ENCODE assay signal across 8 cellular contexts in genomic region chr19:40530091-40530901, GRCh38. TPM values are rescaled to one million over a fixed set of nuclear protein-coding genes. Genes with fewer than 3 reads are reported as not detected.
DNase-seq lines count a peak whose midpoint lies in the region; ATAC-seq and TF ChIP-seq lines count a peak whose summit lies in the region.

No MANE protein-coding gene starts in this region.

- ATAC-seq in Panc1 (peak; percentile 47), GM19324 (IDR thresholded peaks at IDR 0.05; ENCODE audit: low FRiP score, unreplicated experiment) (no peak), GM21360 (IDR thresholded peaks at IDR 0.05; ENCODE audit: unreplicated experiment) (no peak)

- intact Hi-C loops in Panc1 (cut with micrococcal nuclease; ENCODE audit: unreplicated experiment): no loop called here

- H3K9me3 ChIP-seq in Panc1 (ENCODE audit: control insufficient read depth, insufficient read depth, low read depth, low read length) (no peaks in the 10 kb centered on the region), osteoblast (ENCODE audit: low read depth, low read length) (no peaks in the 10 kb centered on the region)

- TF ChIP-seq CTCF in Panc1 (IDR thresholded peaks at IDR 0.05) (peak; percentile 78), osteoblast (IDR thresholded peaks at IDR 0.05; ENCODE audit: extremely low read depth, low read depth, low read length) (no peak)

- POLR2A ChIA-PET in Panc1 (lab: Charles Lee): no interaction called here

- H3K4me3 ChIP-seq in Panc1 (ENCODE audit: low read depth in 2 of 2, low read length in 2 of 2): peak overlapping the region; percentile 5 to 40; a peak in 1 of 4 replicates
- H3K4me3 ChIP-seq in osteoblast (ENCODE audit: insufficient read depth, low read length): no peak overlapping the region

- no peaks in the 10 kb centered on the region for H3K79me2 ChIP-seq in osteoblast (ENCODE audit: insufficient read depth, low read length)

- H2AFZ ChIP-seq in osteoblast (ENCODE audit: low read length): no peak overlapping the region

- CTCF ChIA-PET in Panc1 (lab: Charles Lee): no interaction called here

- H3K27ac ChIP-seq in Panc1 (ENCODE audit: low read length): no peak overlapping the region
- peak overlapping the region; percentile 84 for H3K27ac ChIP-seq in cingulate gyrus (ENCODE audit: low read depth, low read length)
- H3K27ac ChIP-seq in osteoblast (ENCODE audit: low read depth, low read length): no peak overlapping the region

- H3K27me3 ChIP-seq in Panc1 (ENCODE audit: control insufficient read depth, insufficient read depth, low read length) (no peaks in the 10 kb centered on the region), osteoblast (ENCODE audit: insufficient read depth, low read length) (peaks cover 15% of the 10 kb centered on the region)

- no peaks in the 10 kb centered on the region for H3K36me3 ChIP-seq in Panc1 (ENCODE audit: control insufficient read depth, insufficient read depth, low read length)
- no peaks in the 10 kb centered on the region for H3K36me3 ChIP-seq in osteoblast (ENCODE audit: insufficient read depth, low read length)

- in situ Hi-C loops in Panc1 (cut with HindIII; ENCODE audit: low pct_unique_long_range_greater_than_20kb, low sequenced_read_pairs): no loop called here

- H3K4me1 ChIP-seq in Panc1 (ENCODE audit: control insufficient read depth, insufficient read depth, low read length): peaks cover 8% of the 10 kb centered on the region
- H3K4me1 ChIP-seq in osteoblast (ENCODE audit: insufficient read depth, low read length): peaks cover 6% of the 10 kb centered on the region

- H4K20me1 ChIP-seq in osteoblast (ENCODE audit: insufficient read depth, low read length): no peaks in the 10 kb centered on the region

- DNase-seq in activated effector memory CD4-positive, alpha-beta T cell treated with anti-CD3 and anti-CD28 coated beads, Interleukin-2, amount 50 U/mL, for 16 hours: peak; percentile 72
- DNase-seq in activated effector memory CD4-positive, alpha-beta T cell treated with Interleukin-2 at 50 U/mL for 16 hours: no peak
- DNase-seq in Panc1 (ENCODE audit: low read depth, low spot score): no peak
- peak; percentile 91 for DNase-seq in osteoblast (ENCODE audit: insufficient read length, low spot score, missing footprints)
- no peak for DNase-seq in amniotic stem cell (lab: John Stamatoyannopoulos, UW)

- H3K4me2 ChIP-seq in osteoblast (ENCODE audit: insufficient read depth, low read length): no peak overlapping the region

- no TSS peak for BruUV-seq in Panc1 (replicated peaks; lab: Mats Ljungman, UMichigan)

RNA-seq across cellular contexts. Expression of gene SHKBP1, which starts 46.4 kb away (rescaled TPM):
- total RNA-seq in Panc1 (2021; ENCODE audit: unreplicated experiment) (55.9 TPM), osteoblast (16.3 and 18.9 TPM in 2 replicates)
- polyA plus RNA-seq in Panc1 (2012; ENCODE audit: insufficient read length): 102 TPM

Comparison
In these comparisons a context has a peak if more than half of its experiments do, and no peak if none do; other contexts are left out.
1. DNase-seq: peak in activated effector memory CD4-positive, alpha-beta T cell treated with anti-CD3 and anti-CD28 coated beads, Interleukin-2, amount 50 U/mL, for 16 hours (single experiment) and osteoblast (single experiment); none in activated effector memory CD4-positive, alpha-beta T cell treated with Interleukin-2 at 50 U/mL for 16 hours (single experiment), Panc1 (single experiment) and amniotic stem cell (single experiment).